ENCODE assay signal across 19 cellular contexts in the genomic region with DNA sequence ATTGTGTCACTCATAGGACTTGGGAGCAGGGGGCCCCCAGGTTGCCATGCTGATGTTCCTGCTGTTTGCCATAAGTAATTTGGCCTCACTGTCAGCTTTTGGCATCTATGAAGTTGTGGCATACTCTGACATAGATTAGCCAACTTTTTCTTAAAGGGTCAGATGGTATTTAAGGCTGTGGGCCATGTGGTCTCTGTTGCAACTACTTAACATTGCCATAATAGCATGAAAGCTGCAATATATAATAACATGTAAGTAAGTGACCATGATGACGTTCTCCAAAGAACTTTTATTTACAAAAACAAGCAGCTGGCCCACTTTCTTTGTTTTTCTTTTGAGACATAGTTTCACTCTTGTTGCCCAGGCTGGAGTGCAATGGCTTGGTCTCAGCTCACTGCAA. TPM values are rescaled to one million over a fixed set of nuclear protein-coding genes. Genes with fewer than 3 reads are reported as not detected.
A peak's percentile ranks its signal among the peaks of the same experiment; 100 is the strongest.
DNase-seq lines count a peak whose midpoint lies in the region; TF ChIP-seq lines count a peak whose summit lies in the region.
"Had no signal": no experiment of that assay in that cellular context is flagged by ENCODE, and none has a peak within 500 bp of the region (broad histone marks: within the 10 kb centered on the region; RNA-seq: fewer than 3 reads in every experiment).

No MANE protein-coding gene starts in this region.

- peaks cover 2% of the 10 kb centered on the region for H3K36me3 ChIP-seq in CD8-positive, alpha-beta memory T cell (ENCODE audit: insufficient read depth, low read length)
- H3K36me3 ChIP-seq: BE2C had no signal

- peak overlapping the region in 2 of 7 donors; percentile 41 to 46 for H3K4me3 Mint-ChIP-seq in CD8-positive, alpha-beta memory T cell
- H3K4me3 Mint-ChIP-seq in immature natural killer cell, result peak overlapping the region in 3 of 5 donors; percentile 5 to 32 (median 24)
- H3K4me3 Mint-ChIP-seq in activated CD4-positive, alpha-beta T cell treated with anti-CD3 and anti-CD28 coated beads, Interleukin-2, amount 10 ng/mL, durations not matched to agents 24 days and 14 days, result no peak overlapping the region

- no peak overlapping the region for H3K27ac ChIP-seq in CD8-positive, alpha-beta memory T cell (ENCODE audit: low read depth, low read length)

- CTCF ChIA-PET in CD8-positive, alpha-beta memory T cell (lab: Charles Lee), result interaction anchor here (5.6 kb wide), 1 partner anchor 53 kb away, joined by 46 read pairs; no protein-coding TSS in a partner anchor

- H3K36me3 Mint-ChIP-seq in CD8-positive, alpha-beta memory T cell, result peaks cover 0 to 20% (median 3%) of the 10 kb centered on the region in 3 donors
- no peaks in the 10 kb centered on the region for H3K36me3 Mint-ChIP-seq in immature natural killer cell
- H3K36me3 Mint-ChIP-seq in activated CD4-positive, alpha-beta T cell treated with anti-CD3 and anti-CD28 coated beads, Interleukin-2, amount 10 ng/mL, durations not matched to agents 24 days and 14 days (ENCODE audit: low read depth), result peaks cover 14% of the 10 kb centered on the region

- no peak overlapping the region for H3K4me3 ChIP-seq in AG10803 (ENCODE audit: low read length)
- no peak overlapping the region for H3K4me3 ChIP-seq in CD8-positive, alpha-beta memory T cell (ENCODE audit: low read length)
- H3K4me3 ChIP-seq: MG63 had no signal

- H3K9me3 Mint-ChIP-seq in CD8-positive, alpha-beta memory T cell, result no peaks in the 10 kb centered on the region
- no peaks in the 10 kb centered on the region for H3K9me3 Mint-ChIP-seq in immature natural killer cell
- peaks cover 6% of the 10 kb centered on the region for H3K9me3 Mint-ChIP-seq in activated CD4-positive, alpha-beta T cell treated with anti-CD3 and anti-CD28 coated beads, Interleukin-2, amount 10 ng/mL, durations not matched to agents 24 days and 14 days

- DNase-seq in AG10803 (ENCODE audit: low read depth) (peak; percentile 14), MV-4-11 (lab: John Stamatoyannopoulos, UW) (peak; percentile 53), immature natural killer cell (no peak), HUDEP-2 (lab: John Stamatoyannopoulos, UW; ENCODE audit: unreplicated experiment in 76 of 76) (no peak), RPMI8226 (no peak)
- DNase-seq in CD8-positive, alpha-beta memory T cell, result no peak
- no peak for DNase-seq in activated CD4-positive, alpha-beta T cell treated with anti-CD3 and anti-CD28 coated beads, Interleukin-2, amount 10 ng/mL, durations not matched to agents 24 days and 14 days
- DNase-seq: BE2C, Caco-2, DMS153, GOT3, Kasumi-1, MG63, NCI-H1694, NCI-H2081 treated with DMSO at 0.1 percent for 48 hours, NCI-H2171 treated with DMSO at 0.1 percent for 48 hours, NCI-H524 treated with DMSO at 0.1 percent for 48 hours, NCI-H82 had no signal

- no peaks in the 10 kb centered on the region for H3K9me3 ChIP-seq in CD8-positive, alpha-beta memory T cell (ENCODE audit: low read length)
- H3K9me3 ChIP-seq: BE2C, Caco-2, MG63 had no signal

- peaks cover 27% of the 10 kb centered on the region for H3K4me1 ChIP-seq in CD8-positive, alpha-beta memory T cell (ENCODE audit: insufficient read depth, low read length)
- H3K4me1 ChIP-seq: BE2C had no signal

- intact Hi-C loops in activated CD4-positive, alpha-beta T cell treated with anti-CD3 and anti-CD28 coated beads, Interleukin-2, amount 10 ng/mL, durations not matched to agents 24 days and 14 days (cut with micrococcal nuclease), result no loop called here

- peaks cover 27 to 32% (median 30%) of the 10 kb centered on the region in 3 donors for H3K4me1 Mint-ChIP-seq in CD8-positive, alpha-beta memory T cell
- peaks cover 28 to 35% of the 10 kb centered on the region in 2 donors for H3K4me1 Mint-ChIP-seq in immature natural killer cell
- peaks cover 22% of the 10 kb centered on the region for H3K4me1 Mint-ChIP-seq in activated CD4-positive, alpha-beta T cell treated with anti-CD3 and anti-CD28 coated beads, Interleukin-2, amount 10 ng/mL, durations not matched to agents 24 days and 14 days

- H3K27me3 Mint-ChIP-seq in CD8-positive, alpha-beta memory T cell, result no peaks in the 10 kb centered on the region
- H3K27me3 Mint-ChIP-seq in immature natural killer cell (ENCODE audit: low read depth in 3 of 3), result peaks cover 0 to 9% (median 1%) of the 10 kb centered on the region in 3 donors
- H3K27me3 Mint-ChIP-seq in activated CD4-positive, alpha-beta T cell treated with anti-CD3 and anti-CD28 coated beads, Interleukin-2, amount 10 ng/mL, durations not matched to agents 24 days and 14 days, result no peaks in the 10 kb centered on the region

- POLR2A ChIA-PET in CD8-positive, alpha-beta memory T cell (lab: Charles Lee), result no interaction called here

- peak overlapping the region in 5 of 8 donors; percentile 19 to 58 (median 52) for H3K27ac Mint-ChIP-seq in CD8-positive, alpha-beta memory T cell
- H3K27ac Mint-ChIP-seq in immature natural killer cell, result peak overlapping the region in 1 of 6 donors; percentile 5
- H3K27ac Mint-ChIP-seq in activated CD4-positive, alpha-beta T cell treated with anti-CD3 and anti-CD28 coated beads, Interleukin-2, amount 10 ng/mL, durations not matched to agents 24 days and 14 days, result no peak overlapping the region

- no peak for TF ChIP-seq CTCF in AG10803 (conservative IDR thresholded peaks at IDR 0.05; ENCODE audit: low read length)

- no peaks in the 10 kb centered on the region for H3K27me3 ChIP-seq in CD8-positive, alpha-beta memory T cell (ENCODE audit: insufficient read depth, low read length, poor library complexity, severe bottlenecking)
- H3K27me3 ChIP-seq: BE2C, MG63 had no signal

RNA-seq across cellular contexts. Expression of gene TMEM216, which starts 2.2 kb away (rescaled TPM):
- total RNA-seq in CD8-positive, alpha-beta memory T cell, result 10 to 100 TPM; 16.8 to 17.5 TPM
- 53.2 TPM for polyA plus RNA-seq in CD8-positive, alpha-beta memory T cell
- polyA plus RNA-seq in immature natural killer cell, result 10 to 100 TPM; 49.8 to 63.7 (median 51.1) TPM
- total RNA-seq in activated CD4-positive, alpha-beta T cell treated with anti-CD3 and anti-CD28 coated beads, Interleukin-2, amount 10 ng/mL, durations not matched to agents 24 days and 14 days, result 17.0 and 18.3 TPM in 2 replicates
- total RNA-seq: G401 had no signal

RNA-seq across cellular contexts. Expression of gene TMEM138, which starts 28.0 kb away (rescaled TPM):
- total RNA-seq in CD8-positive, alpha-beta memory T cell, result 10 to 100 TPM; 74.4 to 75.1 TPM
- 54.3 TPM for polyA plus RNA-seq in CD8-positive, alpha-beta memory T cell
- 10 to 100 TPM; 28.4 to 61.4 (median 57.5) TPM for polyA plus RNA-seq in immature natural killer cell
- 65.2 and 69.9 TPM in 2 replicates for total RNA-seq in activated CD4-positive, alpha-beta T cell treated with anti-CD3 and anti-CD28 coated beads, Interleukin-2, amount 10 ng/mL, durations not matched to agents 24 days and 14 days

RNA-seq across cellular contexts. Expression of gene CYB561A3, which starts 28.5 kb away (rescaled TPM):
- 10 to 100 TPM; 53.0 to 53.7 TPM for total RNA-seq in CD8-positive, alpha-beta memory T cell
- 62.1 TPM for polyA plus RNA-seq in CD8-positive, alpha-beta memory T cell
- 100 to 1,000 TPM in 1 of 3 donors, 10 to 100 TPM in 2; 63.8 to 128 (median 64.5) TPM for polyA plus RNA-seq in immature natural killer cell
- total RNA-seq in activated CD4-positive, alpha-beta T cell treated with anti-CD3 and anti-CD28 coated beads, Interleukin-2, amount 10 ng/mL, durations not matched to agents 24 days and 14 days, result 34.9 and 35.1 TPM in 2 replicates

RNA-seq across cellular contexts. Expression of gene CPSF7, which starts 39.6 kb away (rescaled TPM):
- 100 to 1,000 TPM; 128 to 140 TPM for total RNA-seq in CD8-positive, alpha-beta memory T cell
- 32.9 TPM for polyA plus RNA-seq in CD8-positive, alpha-beta memory T cell
- 10 to 100 TPM; 11.9 to 34.0 (median 14.8) TPM for polyA plus RNA-seq in immature natural killer cell
- total RNA-seq in activated CD4-positive, alpha-beta T cell treated with anti-CD3 and anti-CD28 coated beads, Interleukin-2, amount 10 ng/mL, durations not matched to agents 24 days and 14 days, result 140 and 143 TPM in 2 replicates

RNA-seq across cellular contexts. Expression of gene SDHAF2, which starts 39.8 kb away (rescaled TPM):
- 10 to 100 TPM; 48.8 to 49.2 TPM for total RNA-seq in CD8-positive, alpha-beta memory T cell
- polyA plus RNA-seq in CD8-positive, alpha-beta memory T cell, result 101 TPM
- polyA plus RNA-seq in immature natural killer cell, result 100 to 1,000 TPM in 2 of 3 donors, 10 to 100 TPM in 1; 93.7 to 129 (median 118) TPM
- total RNA-seq in activated CD4-positive, alpha-beta T cell treated with anti-CD3 and anti-CD28 coated beads, Interleukin-2, amount 10 ng/mL, durations not matched to agents 24 days and 14 days, result 46.0 and 46.1 TPM in 2 replicates

Comparison
In these comparisons a context has a peak if more than half of its experiments do, and no peak if none do; other contexts are left out.
1. DNase-seq: peak in AG10803 (single experiment) and MV-4-11 (single experiment); none in CD8-positive, alpha-beta memory T cell (0 of 5), immature natural killer cell (0 of 3), activated CD4-positive, alpha-beta T cell treated with anti-CD3 and anti-CD28 coated beads, Interleukin-2, amount 10 ng/mL, durations not matched to agents 24 days and 14 days (single experiment), HUDEP-2 (0 of 76) and RPMI8226 (single experiment).